Comparison of ENCODE assay signal across 8 cellular contexts in the genomic region with DNA sequence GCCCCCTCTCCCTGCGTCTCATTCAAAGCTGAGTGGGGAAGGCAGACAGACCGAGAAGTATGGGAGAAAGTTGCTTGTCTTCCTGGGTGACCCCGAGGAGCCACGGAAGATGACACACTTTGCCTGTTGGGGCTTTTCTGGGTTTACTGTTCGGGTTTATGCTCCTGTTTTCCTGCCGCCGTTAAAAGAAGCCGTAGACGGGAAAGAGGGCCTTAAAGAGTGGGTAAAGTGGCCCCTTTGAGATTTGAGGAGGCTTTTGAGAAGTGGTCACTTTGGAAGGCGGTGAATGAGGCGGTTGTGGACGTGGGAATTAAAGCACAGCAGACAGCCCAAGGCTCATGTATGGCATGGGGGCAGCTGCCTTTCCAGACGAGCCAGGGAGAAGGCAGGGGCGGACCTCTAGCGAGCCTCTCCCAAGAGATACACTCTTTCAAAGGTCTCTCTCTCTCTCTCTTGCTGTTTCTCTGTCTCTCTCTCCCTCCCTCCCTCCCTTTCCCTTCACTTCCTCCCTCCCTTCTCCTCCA. TPM values are rescaled to one million over a fixed set of nuclear protein-coding genes. Genes with fewer than 3 reads are reported as not detected.
DNase-seq lines count a peak whose midpoint lies in the region; ATAC-seq and TF ChIP-seq lines count a peak whose summit lies in the region.

No MANE protein-coding gene starts in this region.

- in situ Hi-C loops in SK-MEL-5 (cut with HindIII; ENCODE audit: low pct_unique_long_range_greater_than_20kb, low sequenced_read_pairs): no loop called here

- H3K27ac ChIP-seq in AG04450 (ENCODE audit: low read depth, low read length): peak overlapping the region; percentile 63
- peak overlapping the region; percentile 52 to 91 for H3K27ac ChIP-seq in esophagus (ENCODE audit: low read depth in 2 of 2, low read length in 1 of 2)

- peaks cover 35 to 66% of the 10 kb centered on the region in 2 donors for H3K27me3 Mint-ChIP-seq in natural killer cell treated with Interleukin-12 subunit alpha and Interleukin-12 subunit beta and Interleukin-15 and Interleukin-18, amount 100 ng/mL, for 72 hours

- H3K9me3 ChIP-seq in AG04450 (ENCODE audit: control insufficient read depth, insufficient read depth, low read length): no peaks in the 10 kb centered on the region; the same call in 1 of the 2 replicates
- no peaks in the 10 kb centered on the region for H3K9me3 ChIP-seq in esophagus (ENCODE audit: control insufficient read depth in 2 of 2, insufficient read depth in 1 of 2, low read depth in 1 of 2, low read length in 1 of 2)

- H3K27ac Mint-ChIP-seq in natural killer cell treated with Interleukin-12 subunit alpha and Interleukin-12 subunit beta and Interleukin-15 and Interleukin-18, amount 100 ng/mL, for 72 hours: no peak overlapping the region

- no peaks in the 10 kb centered on the region for H3K36me3 Mint-ChIP-seq in natural killer cell treated with Interleukin-12 subunit alpha and Interleukin-12 subunit beta and Interleukin-15 and Interleukin-18, amount 100 ng/mL, for 72 hours

- CTCF ChIA-PET in AG04450 (lab: Charles Lee): interaction anchor here (0.7 to 5.9 kb wide), 6 partner anchors 9 to 552 kb away, joined by 3 to 36 read pairs (median 4); no protein-coding TSS in a partner anchor

- ATAC-seq in GM18517 (IDR thresholded peaks at IDR 0.05; ENCODE audit: unreplicated experiment) (peak; percentile 35), HG03064 (IDR thresholded peaks at IDR 0.05; ENCODE audit: low read depth, unreplicated experiment) (peak; percentile 15)
- no peak for ATAC-seq in natural killer cell treated with Interleukin-12 subunit alpha and Interleukin-12 subunit beta and Interleukin-15 and Interleukin-18, amount 100 ng/mL, for 72 hours

- peak overlapping the region; percentile 78 for H3K4me3 Mint-ChIP-seq in natural killer cell treated with Interleukin-12 subunit alpha and Interleukin-12 subunit beta and Interleukin-15 and Interleukin-18, amount 100 ng/mL, for 72 hours

- DNase-seq in AG04450 (ENCODE audit: low read depth, low spot score) (no peak), SK-MEL-5 (ENCODE audit: low read depth, low spot score) (peak; percentile 51), AG08396 (ENCODE audit: low spot score) (no peak), amniotic stem cell (lab: John Stamatoyannopoulos, UW) (no peak)
- no peak for DNase-seq in natural killer cell treated with Interleukin-12 subunit alpha and Interleukin-12 subunit beta and Interleukin-15 and Interleukin-18, amount 100 ng/mL, for 72 hours (ENCODE audit: low spot score)

- peaks cover 2 to 9% of the 10 kb centered on the region in 2 donors for H3K4me1 ChIP-seq in esophagus (ENCODE audit: control insufficient read depth in 2 of 2, insufficient read depth in 2 of 2, low read length in 1 of 2)

- WGBS in esophagus, 2 donors: 3 to 4% methylated on average over 15 of the region's 15 CpGs

- H3K4me3 ChIP-seq in AG04450 (ENCODE audit: low read depth, low read length): peak overlapping the region; percentile 88
- H3K4me3 ChIP-seq in esophagus (ENCODE audit: low read depth in 1 of 2, low read length in 2 of 2): peak overlapping the region; percentile 77 to 84

- H3K27me3 ChIP-seq in AG04450 (ENCODE audit: control insufficient read depth, insufficient read depth, low read length) (no peaks in the 10 kb centered on the region), esophagus (ENCODE audit: control insufficient read depth in 1 of 2, insufficient read depth in 2 of 2, low read length in 2 of 2) (no peaks in the 10 kb centered on the region)

- POLR2A ChIA-PET in AG04450 (lab: Yijun Ruan, JAX): interaction anchor here (1.3 to 1.4 kb wide), 2 partner anchors 97 to 566 kb away, joined by 3 to 4 read pairs; partner anchors contain the start of gene PROSER1

- no peak for TF ChIP-seq CTCF in AG04450 (IDR thresholded peaks at IDR 0.05; ENCODE audit: low read depth, low read length)

- no peaks in the 10 kb centered on the region for H3K36me3 ChIP-seq in esophagus (ENCODE audit: control insufficient read depth in 2 of 2, insufficient read depth in 2 of 2, low read length in 1 of 2)

- peaks cover 0 to 12% of the 10 kb centered on the region in 2 donors for H3K4me1 Mint-ChIP-seq in natural killer cell treated with Interleukin-12 subunit alpha and Interleukin-12 subunit beta and Interleukin-15 and Interleukin-18, amount 100 ng/mL, for 72 hours (ENCODE audit: low read depth in 2 of 2)

- no peaks in the 10 kb centered on the region for H3K9me3 Mint-ChIP-seq in natural killer cell treated with Interleukin-12 subunit alpha and Interleukin-12 subunit beta and Interleukin-15 and Interleukin-18, amount 100 ng/mL, for 72 hours

RNA-seq across cellular contexts. Expression of gene LHFPL6, which starts 0.5 kb away (rescaled TPM):
- polyA plus RNA-seq in AG04450 (2011; rRNA removed) (36.9 and 40.3 TPM in 2 replicates), esophagus (10 to 100 TPM in 1 of 2 donors, 1 to 10 TPM in 1; 2.6 to 11.2 TPM)
- 28.3 and 32.8 TPM in 2 replicates for polyA minus RNA-seq in AG04450 (2011; rRNA and poly(A)+ RNA removed)
- total RNA-seq in SK-MEL-5 (2014; rRNA removed; shearing (Covaris generic)): 14.1 and 17.2 TPM in 2 replicates
- polyA plus RNA-seq in SK-MEL-5 (2015; cell fraction: cytosol; rRNA removed): 24.3 and 30.4 TPM in 2 replicates
- polyA plus RNA-seq in SK-MEL-5 (2015; cell fraction: nucleus; rRNA removed): 5.4 and 9.6 TPM in 2 replicates
- total RNA-seq in natural killer cell treated with Interleukin-12 subunit alpha and Interleukin-12 subunit beta and Interleukin-15 and Interleukin-18, amount 100 ng/mL, for 72 hours: under 1 TPM; 0.36 to 0.81 TPM

RNA-seq across cellular contexts. Expression of gene COG6, which starts 52.0 kb away (rescaled TPM):
- polyA plus RNA-seq in AG04450 (2011; rRNA removed): 32.6 and 48.6 TPM in 2 replicates
- polyA minus RNA-seq in AG04450 (2011; rRNA and poly(A)+ RNA removed): 18.6 and 35.4 TPM in 2 replicates
- 21.4 and 24.4 TPM in 2 replicates for total RNA-seq in SK-MEL-5 (2014; rRNA removed; shearing (Covaris generic))
- polyA plus RNA-seq in SK-MEL-5 (2015; cell fraction: cytosol; rRNA removed): 15.2 and 23.3 TPM in 2 replicates
- 26.2 and 55.2 TPM in 2 replicates for polyA plus RNA-seq in SK-MEL-5 (2015; cell fraction: nucleus; rRNA removed)
- polyA plus RNA-seq in esophagus: 1 to 10 TPM; 5.8 to 7.3 TPM
- 10 to 100 TPM; 24.0 to 40.8 TPM for total RNA-seq in natural killer cell treated with Interleukin-12 subunit alpha and Interleukin-12 subunit beta and Interleukin-15 and Interleukin-18, amount 100 ng/mL, for 72 hours

Comparison
In these comparisons a context has a peak if more than half of its experiments do, and no peak if none do; other contexts are left out.
1. ATAC-seq: peak in GM18517 (single experiment) and HG03064 (single experiment); none in natural killer cell treated with Interleukin-12 subunit alpha and Interleukin-12 subunit beta and Interleukin-15 and Interleukin-18, amount 100 ng/mL, for 72 hours (0 of 2).